2 cellular contexts compared by ENCODE assay signal in the genomic region with DNA sequence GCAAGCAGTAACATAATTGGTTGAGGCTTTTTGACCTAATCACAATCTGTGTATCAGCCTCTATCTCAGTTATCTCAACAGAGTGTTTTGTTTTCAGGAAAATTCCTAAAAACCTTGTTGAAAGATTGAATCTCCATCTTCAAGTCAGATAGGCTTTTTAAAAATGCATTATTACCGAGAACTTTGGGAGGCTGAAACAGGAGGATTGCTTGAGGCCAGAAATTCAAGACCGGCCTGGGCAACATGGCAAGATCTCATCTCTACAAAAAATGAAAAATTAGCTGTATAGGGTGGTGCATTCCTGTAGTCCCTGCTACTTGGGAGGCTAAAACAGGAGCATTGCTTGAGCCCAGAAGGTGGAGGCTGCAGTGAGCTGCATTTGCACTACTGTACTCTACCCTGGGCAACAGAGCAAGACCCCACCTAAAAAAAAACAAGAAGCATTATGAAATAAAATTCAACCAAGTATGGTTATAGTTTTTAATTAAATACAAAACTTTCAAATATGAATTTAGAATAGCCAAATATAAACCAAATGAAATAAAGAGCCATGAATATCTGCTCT.
TF ChIP-seq lines count a peak whose summit lies in the region.

No MANE protein-coding gene starts in this region.

TF ChIP-seq in IMR-90, 13 proteins besides CTCF, POLR2A, EP300 and RAD21:
- TF ChIP-seq CEBPB (IDR thresholded peaks at IDR 0.05; ENCODE audit: low read depth, low read length) (no peak), NFE2L2 (IDR thresholded peaks at IDR 0.05; ENCODE audit: low read depth, low read length) (no peak), MAZ (IDR thresholded peaks at IDR 0.05; ENCODE audit: borderline replicate concordance, low read depth, low read length) (no peak), BHLHE40 (IDR thresholded peaks at IDR 0.05; ENCODE audit: low read depth, low read length) (no peak), SMC3 (IDR thresholded peaks at IDR 0.05; ENCODE audit: low read depth, low read length) (no peak), FOS (IDR thresholded peaks at IDR 0.05; ENCODE audit: low read depth, low read length) (no peak), RCOR1 (IDR thresholded peaks at IDR 0.05; ENCODE audit: insufficient replicate concordance, low read length) (no peak), CHD1 (IDR thresholded peaks at IDR 0.05; ENCODE audit: low read depth, low read length) (no peak), MAFK (IDR thresholded peaks at IDR 0.05; ENCODE audit: low read depth, low read length) (no peak)
- TF ChIP-seq, protein P1, sequence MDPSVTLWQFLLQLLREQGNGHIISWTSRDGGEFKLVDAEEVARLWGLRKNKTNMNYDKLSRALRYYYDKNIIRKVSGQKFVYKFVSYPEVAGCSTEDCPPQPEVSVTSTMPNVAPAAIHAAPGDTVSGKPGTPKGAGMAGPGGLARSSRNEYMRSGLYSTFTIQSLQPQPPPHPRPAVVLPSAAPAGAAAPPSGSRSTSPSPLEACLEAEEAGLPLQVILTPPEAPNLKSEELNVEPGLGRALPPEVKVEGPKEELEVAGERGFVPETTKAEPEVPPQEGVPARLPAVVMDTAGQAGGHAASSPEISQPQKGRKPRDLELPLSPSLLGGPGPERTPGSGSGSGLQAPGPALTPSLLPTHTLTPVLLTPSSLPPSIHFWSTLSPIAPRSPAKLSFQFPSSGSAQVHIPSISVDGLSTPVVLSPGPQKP (IDR thresholded peaks at IDR 0.05; ENCODE audit: borderline replicate concordance, low read depth, low read length): no peak

TF ChIP-seq in K562, 482 proteins besides CTCF, POLR2A, EP300 and RAD21 (continues in another document):
- TF ChIP-seq ESRRA (IDR thresholded peaks at IDR 0.05; ENCODE audit: borderline replicate concordance, low read depth) (no peak), ZBTB11 (CRISPR knock-in tag; IDR thresholded peaks at IDR 0.05) (0 out of 6 replicates have a peak, but pooled peaks of 1 of the 3 experiments have one; percentile 7), ZBTB5 (IDR thresholded peaks at IDR 0.05) (no peak), TFAM (CRISPR knock-in tag; conservative IDR thresholded peaks at IDR 0.05) (no peak), ADNP (tag; IDR thresholded peaks at IDR 0.05) (no peak), SMARCA5 (IDR thresholded peaks at IDR 0.05) (no peak), U2AF2 (optimal IDR thresholded peaks at IDR 0.05; ENCODE audit: low read depth, low read length) (no peak), SIX5 (IDR thresholded peaks at IDR 0.05; ENCODE audit: borderline replicate concordance in 1 of 2, insufficient read depth in 1 of 2, low read depth in 1 of 2, low read length in 2 of 2) (no peak), ZNF121 (CRISPR knock-in tag; conservative IDR thresholded peaks at IDR 0.05) (peak; percentile 78), ZNF778 (CRISPR knock-in tag; IDR thresholded peaks at IDR 0.05) (no peak), ZSCAN29 (IDR thresholded peaks at IDR 0.05) (no peak), SMAD2 (IDR thresholded peaks at IDR 0.05; ENCODE audit: low read depth, low read length) (no peak), RBM25 (IDR thresholded peaks at IDR 0.05; ENCODE audit: low read depth, low read length, severe bottlenecking) (peak; percentile 41), ZNF277 (CRISPR knock-in tag; IDR thresholded peaks at IDR 0.05; ENCODE audit: borderline replicate concordance) (no peak), SMAD3 (CRISPR knock-in tag; conservative IDR thresholded peaks at IDR 0.05) (no peak), BRCA1 (IDR thresholded peaks at IDR 0.05) (no peak), BRCA1 (CRISPR knock-in tag; IDR thresholded peaks at IDR 0.05) (no peak), PTTG1 (tag; IDR thresholded peaks at IDR 0.05; ENCODE audit: low read depth) (no peak), TARDBP (IDR thresholded peaks at IDR 0.05) (no peak), IRF1 (CRISPR knock-in tag; IDR thresholded peaks at IDR 0.05; ENCODE audit: borderline replicate concordance) (no peak), ETV6 (IDR thresholded peaks at IDR 0.05; ENCODE audit: borderline replicate concordance in 1 of 2, low read depth in 2 of 2, low read length in 1 of 2) (no peak), ETV6 (CRISPR knock-in tag; IDR thresholded peaks at IDR 0.05; ENCODE audit: borderline replicate concordance) (no peak), ZFPM2 (CRISPR knock-in tag; IDR thresholded peaks at IDR 0.05) (no peak)
- TF ChIP-seq, protein P2, sequence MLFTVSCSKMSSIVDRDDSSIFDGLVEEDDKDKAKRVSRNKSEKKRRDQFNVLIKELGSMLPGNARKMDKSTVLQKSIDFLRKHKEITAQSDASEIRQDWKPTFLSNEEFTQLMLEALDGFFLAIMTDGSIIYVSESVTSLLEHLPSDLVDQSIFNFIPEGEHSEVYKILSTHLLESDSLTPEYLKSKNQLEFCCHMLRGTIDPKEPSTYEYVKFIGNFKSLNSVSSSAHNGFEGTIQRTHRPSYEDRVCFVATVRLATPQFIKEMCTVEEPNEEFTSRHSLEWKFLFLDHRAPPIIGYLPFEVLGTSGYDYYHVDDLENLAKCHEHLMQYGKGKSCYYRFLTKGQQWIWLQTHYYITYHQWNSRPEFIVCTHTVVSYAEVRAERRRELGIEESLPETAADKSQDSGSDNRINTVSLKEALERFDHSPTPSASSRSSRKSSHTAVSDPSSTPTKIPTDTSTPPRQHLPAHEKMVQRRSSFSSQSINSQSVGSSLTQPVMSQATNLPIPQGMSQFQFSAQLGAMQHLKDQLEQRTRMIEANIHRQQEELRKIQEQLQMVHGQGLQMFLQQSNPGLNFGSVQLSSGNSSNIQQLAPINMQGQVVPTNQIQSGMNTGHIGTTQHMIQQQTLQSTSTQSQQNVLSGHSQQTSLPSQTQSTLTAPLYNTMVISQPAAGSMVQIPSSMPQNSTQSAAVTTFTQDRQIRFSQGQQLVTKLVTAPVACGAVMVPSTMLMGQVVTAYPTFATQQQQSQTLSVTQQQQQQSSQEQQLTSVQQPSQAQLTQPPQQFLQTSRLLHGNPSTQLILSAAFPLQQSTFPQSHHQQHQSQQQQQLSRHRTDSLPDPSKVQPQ (CRISPR knock-in tag; IDR thresholded peaks at IDR 0.05; ENCODE audit: borderline replicate concordance): no peak
- TF ChIP-seq, protein P3, sequence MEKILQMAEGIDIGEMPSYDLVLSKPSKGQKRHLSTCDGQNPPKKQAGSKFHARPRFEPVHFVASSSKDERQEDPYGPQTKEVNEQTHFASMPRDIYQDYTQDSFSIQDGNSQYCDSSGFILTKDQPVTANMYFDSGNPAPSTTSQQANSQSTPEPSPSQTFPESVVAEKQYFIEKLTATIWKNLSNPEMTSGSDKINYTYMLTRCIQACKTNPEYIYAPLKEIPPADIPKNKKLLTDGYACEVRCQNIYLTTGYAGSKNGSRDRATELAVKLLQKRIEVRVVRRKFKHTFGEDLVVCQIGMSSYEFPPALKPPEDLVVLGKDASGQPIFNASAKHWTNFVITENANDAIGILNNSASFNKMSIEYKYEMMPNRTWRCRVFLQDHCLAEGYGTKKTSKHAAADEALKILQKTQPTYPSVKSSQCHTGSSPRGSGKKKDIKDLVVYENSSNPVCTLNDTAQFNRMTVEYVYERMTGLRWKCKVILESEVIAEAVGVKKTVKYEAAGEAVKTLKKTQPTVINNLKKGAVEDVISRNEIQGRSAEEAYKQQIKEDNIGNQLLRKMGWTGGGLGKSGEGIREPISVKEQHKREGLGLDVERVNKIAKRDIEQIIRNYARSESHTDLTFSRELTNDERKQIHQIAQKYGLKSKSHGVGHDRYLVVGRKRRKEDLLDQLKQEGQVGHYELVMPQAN (IDR thresholded peaks at IDR 0.05; ENCODE audit: borderline replicate concordance): no peak
- TF ChIP-seq, protein P4, sequence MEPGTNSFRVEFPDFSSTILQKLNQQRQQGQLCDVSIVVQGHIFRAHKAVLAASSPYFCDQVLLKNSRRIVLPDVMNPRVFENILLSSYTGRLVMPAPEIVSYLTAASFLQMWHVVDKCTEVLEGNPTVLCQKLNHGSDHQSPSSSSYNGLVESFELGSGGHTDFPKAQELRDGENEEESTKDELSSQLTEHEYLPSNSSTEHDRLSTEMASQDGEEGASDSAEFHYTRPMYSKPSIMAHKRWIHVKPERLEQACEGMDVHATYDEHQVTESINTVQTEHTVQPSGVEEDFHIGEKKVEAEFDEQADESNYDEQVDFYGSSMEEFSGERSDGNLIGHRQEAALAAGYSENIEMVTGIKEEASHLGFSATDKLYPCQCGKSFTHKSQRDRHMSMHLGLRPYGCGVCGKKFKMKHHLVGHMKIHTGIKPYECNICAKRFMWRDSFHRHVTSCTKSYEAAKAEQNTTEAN (CRISPR knock-in tag; IDR thresholded peaks at IDR 0.05): no peak
- TF ChIP-seq, protein P5, sequence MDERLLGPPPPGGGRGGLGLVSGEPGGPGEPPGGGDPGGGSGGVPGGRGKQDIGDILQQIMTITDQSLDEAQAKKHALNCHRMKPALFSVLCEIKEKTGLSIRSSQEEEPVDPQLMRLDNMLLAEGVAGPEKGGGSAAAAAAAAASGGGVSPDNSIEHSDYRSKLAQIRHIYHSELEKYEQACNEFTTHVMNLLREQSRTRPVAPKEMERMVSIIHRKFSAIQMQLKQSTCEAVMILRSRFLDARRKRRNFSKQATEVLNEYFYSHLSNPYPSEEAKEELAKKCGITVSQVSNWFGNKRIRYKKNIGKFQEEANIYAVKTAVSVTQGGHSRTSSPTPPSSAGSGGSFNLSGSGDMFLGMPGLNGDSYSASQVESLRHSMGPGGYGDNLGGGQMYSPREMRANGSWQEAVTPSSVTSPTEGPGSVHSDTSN (CRISPR knock-in tag; IDR thresholded peaks at IDR 0.05; ENCODE audit: low read depth): no peak
- TF ChIP-seq, protein P5 (tag; conservative IDR thresholded peaks at IDR 0.05; ENCODE audit: low read depth): no peak
- TF ChIP-seq, protein P6, sequence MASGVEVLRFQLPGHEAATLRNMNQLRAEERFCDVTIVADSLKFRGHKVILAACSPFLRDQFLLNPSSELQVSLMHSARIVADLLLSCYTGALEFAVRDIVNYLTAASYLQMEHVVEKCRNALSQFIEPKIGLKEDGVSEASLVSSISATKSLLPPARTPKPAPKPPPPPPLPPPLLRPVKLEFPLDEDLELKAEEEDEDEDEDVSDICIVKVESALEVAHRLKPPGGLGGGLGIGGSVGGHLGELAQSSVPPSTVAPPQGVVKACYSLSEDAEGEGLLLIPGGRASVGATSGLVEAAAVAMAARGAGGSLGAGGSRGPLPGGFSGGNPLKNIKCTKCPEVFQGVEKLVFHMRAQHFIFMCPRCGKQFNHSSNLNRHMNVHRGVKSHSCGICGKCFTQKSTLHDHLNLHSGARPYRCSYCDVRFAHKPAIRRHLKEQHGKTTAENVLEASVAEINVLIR (CRISPR knock-in tag; IDR thresholded peaks at IDR 0.05): no peak
